In genomic region chr2:226760412-226761194, GRCh38 we compare ENCODE assay signal across 1 cellular context.
TF ChIP-seq lines count a peak whose summit lies in the region.

No MANE protein-coding gene starts in this region.

TF ChIP-seq in HepG2, 621 proteins besides CTCF, POLR2A, EP300 and RAD21 (continued from another document and continues in another):
- TF ChIP-seq DPF2 (CRISPR knock-in tag; IDR thresholded peaks at IDR 0.05; ENCODE audit: borderline replicate concordance, low read depth): peak; percentile 88
- no peak for TF ChIP-seq CHCHD3 (CRISPR knock-in tag; IDR thresholded peaks at IDR 0.05)
- TF ChIP-seq SMAD3 (CRISPR knock-in tag; IDR thresholded peaks at IDR 0.05): peak; percentile 89; the same call in 1 of the 2 replicates
- no peak for TF ChIP-seq ZBTB21 (CRISPR knock-in tag; IDR thresholded peaks at IDR 0.05)
- 0 out of 2 replicates have a peak, but pooled peaks have one; percentile 44 for TF ChIP-seq DMTF1 (CRISPR knock-in tag; IDR thresholded peaks at IDR 0.05)
- TF ChIP-seq ARID5B (CRISPR knock-in tag; IDR thresholded peaks at IDR 0.05): peak; percentile 98
- peak; percentile 76; the same call in 1 of the 2 replicates for TF ChIP-seq ATF2 (CRISPR knock-in tag; IDR thresholded peaks at IDR 0.05)
- peak; percentile 94 for TF ChIP-seq ISL2 (CRISPR knock-in tag; IDR thresholded peaks at IDR 0.05)
- TF ChIP-seq ZNF331 (CRISPR knock-in tag; IDR thresholded peaks at IDR 0.05): peak; percentile 98
- TF ChIP-seq KLF16 (CRISPR knock-in tag; IDR thresholded peaks at IDR 0.05): peak in 1 of 2 experiments; percentile 82; a peak in 1 of 4 replicates
- peak; percentile 92 for TF ChIP-seq PAXIP1 (CRISPR knock-in tag; conservative IDR thresholded peaks at IDR 0.05)
- peak; percentile 91 for TF ChIP-seq NR2C2 (CRISPR knock-in tag; IDR thresholded peaks at IDR 0.05; ENCODE audit: borderline replicate concordance)
- TF ChIP-seq TOE1 (CRISPR knock-in tag; IDR thresholded peaks at IDR 0.05): 0 out of 2 replicates have a peak, but pooled peaks have one; percentile 38
- peak; percentile 97 for TF ChIP-seq ZMYM4 (CRISPR knock-in tag; IDR thresholded peaks at IDR 0.05)
- TF ChIP-seq JUN (CRISPR knock-in tag; IDR thresholded peaks at IDR 0.05): peak; percentile 45; the same call in 1 of the 2 replicates
- peak; percentile 75; the same call in 1 of the 2 replicates for TF ChIP-seq ZNF772 (CRISPR knock-in tag; IDR thresholded peaks at IDR 0.05)
- peak; percentile 95 for TF ChIP-seq SALL1 (CRISPR knock-in tag; IDR thresholded peaks at IDR 0.05)
- TF ChIP-seq SNAPC5 (CRISPR knock-in tag; IDR thresholded peaks at IDR 0.05; ENCODE audit: borderline replicate concordance): no peak
- no peak for TF ChIP-seq NPAS2 (CRISPR knock-in tag; IDR thresholded peaks at IDR 0.05; ENCODE audit: borderline replicate concordance)
- peak; percentile 96 for TF ChIP-seq TRIM24 (CRISPR knock-in tag; IDR thresholded peaks at IDR 0.05)
- TF ChIP-seq TBP (CRISPR knock-in tag; IDR thresholded peaks at IDR 0.05): no peak
- TF ChIP-seq RXRA (CRISPR knock-in tag; IDR thresholded peaks at IDR 0.05): peak; percentile 35; the same call in 1 of the 2 replicates
- TF ChIP-seq ZNF747 (CRISPR knock-in tag; IDR thresholded peaks at IDR 0.05; ENCODE audit: borderline replicate concordance): 0 out of 2 replicates have a peak, but pooled peaks have one; percentile 62
- TF ChIP-seq MED13 (CRISPR knock-in tag; IDR thresholded peaks at IDR 0.05): peak; percentile 89
- TF ChIP-seq WIZ (CRISPR knock-in tag; IDR thresholded peaks at IDR 0.05): peak; percentile 55; the same call in 1 of the 2 replicates
- TF ChIP-seq GATAD2A (CRISPR knock-in tag; IDR thresholded peaks at IDR 0.05): peak; percentile 99
- peak; percentile 31; the same call in 1 of the 2 replicates for TF ChIP-seq TFDP2 (CRISPR knock-in tag; IDR thresholded peaks at IDR 0.05)
- peak; percentile 16; the same call in 1 of the 2 replicates for TF ChIP-seq ZNF24 (IDR thresholded peaks at IDR 0.05)
- TF ChIP-seq KDM1A (CRISPR knock-in tag; IDR thresholded peaks at IDR 0.05): peak; percentile 90; the same call in 1 of the 2 replicates
- TF ChIP-seq TARDBP (CRISPR knock-in tag; IDR thresholded peaks at IDR 0.05): peak; percentile 89; the same call in 1 of the 2 replicates
- TF ChIP-seq NR2F2 (IDR thresholded peaks at IDR 0.05; ENCODE audit: borderline replicate concordance, low read depth): peak; percentile 95
- TF ChIP-seq FOXO4 (CRISPR knock-in tag; conservative IDR thresholded peaks at IDR 0.05): no peak
- peak; percentile 90 for TF ChIP-seq PPARG (CRISPR knock-in tag; conservative IDR thresholded peaks at IDR 0.05)
- TF ChIP-seq SIX1 (CRISPR knock-in tag; IDR thresholded peaks at IDR 0.05; ENCODE audit: borderline replicate concordance): peak; percentile 88
- TF ChIP-seq PHF5A (CRISPR knock-in tag; IDR thresholded peaks at IDR 0.05; ENCODE audit: low read depth, unreplicated experiment): peak; percentile 46
- TF ChIP-seq RFX3 (CRISPR knock-in tag; IDR thresholded peaks at IDR 0.05): no peak
- TF ChIP-seq KAT7 (CRISPR knock-in tag; IDR thresholded peaks at IDR 0.05; ENCODE audit: borderline replicate concordance): peak; percentile 64; the same call in 1 of the 2 replicates
- 0 out of 2 replicates have a peak, but pooled peaks have one; percentile 38 for TF ChIP-seq ZNF639 (CRISPR knock-in tag; conservative IDR thresholded peaks at IDR 0.05)
- peak; percentile 99 for TF ChIP-seq HNF4A (CRISPR knock-in tag; IDR thresholded peaks at IDR 0.05)
- TF ChIP-seq ZMYM3 (CRISPR knock-in tag; IDR thresholded peaks at IDR 0.05): peak; percentile 86
- TF ChIP-seq FOSL2 (CRISPR knock-in tag; IDR thresholded peaks at IDR 0.05): peak; percentile 67
- TF ChIP-seq ZNF558 (CRISPR knock-in tag; IDR thresholded peaks at IDR 0.05; ENCODE audit: borderline replicate concordance): no peak; the same call in 1 of the 2 replicates
- TF ChIP-seq HOXA3 (CRISPR knock-in tag; IDR thresholded peaks at IDR 0.05): peak; percentile 81
- TF ChIP-seq TEAD3 (CRISPR knock-in tag; optimal IDR thresholded peaks at IDR 0.05; ENCODE audit: borderline replicate concordance): peak; percentile 87
- TF ChIP-seq ZNF576 (CRISPR knock-in tag; IDR thresholded peaks at IDR 0.05): no peak
- peak; percentile 87; the same call in 1 of the 2 replicates for TF ChIP-seq ZNF792 (CRISPR knock-in tag; IDR thresholded peaks at IDR 0.05)
- TF ChIP-seq ZBTB20 (CRISPR knock-in tag; IDR thresholded peaks at IDR 0.05; ENCODE audit: borderline replicate concordance, low read depth): peak; percentile 75; the same call in 1 of the 2 replicates
- peak; percentile 57 for TF ChIP-seq SMC3 (IDR thresholded peaks at IDR 0.05; ENCODE audit: low read length)
- peak; percentile 63; the same call in 1 of the 2 replicates for TF ChIP-seq ZNF710 (CRISPR knock-in tag; IDR thresholded peaks at IDR 0.05; ENCODE audit: borderline replicate concordance)
- no peak for TF ChIP-seq CENPT (CRISPR knock-in tag; IDR thresholded peaks at IDR 0.05; ENCODE audit: low read depth)
